Comparison of ENCODE assay signal across 19 cellular contexts in genomic region chr5:149380466-149381121, GRCh38. TPM values are rescaled to one million over a fixed set of nuclear protein-coding genes. Genes with fewer than 3 reads are reported as not detected.
DNase-seq lines count a peak whose midpoint lies in the region; ATAC-seq and TF ChIP-seq lines count a peak whose summit lies in the region.
"Had no signal": no experiment of that assay in that cellular context is flagged by ENCODE, and none has a peak within 500 bp of the region (broad histone marks: within the 10 kb centered on the region; RNA-seq: fewer than 3 reads in every experiment).

No MANE protein-coding gene starts in this region.

- H3K9ac ChIP-seq in muscle layer of colon (ENCODE audit: low read length): peak overlapping the region; percentile 92

- POLR2A ChIA-PET in RWPE1 (lab: Yijun Ruan, JAX; ENCODE audit: low non-redundant PET): no interaction called here

- H3K27me3 Mint-ChIP-seq in activated T-helper 2 cell treated with anti-CD3 and anti-CD28 coated beads, Interferon-gamma antibody, Interleukin-2, Interleukin-4, amounts not matched to agents 10 μg/mL and 5 μg/mL and 100 μg/mL, durations not matched to agents 14 hours and 24 hours and 36 hours (ENCODE audit: low read depth): no peaks in the 10 kb centered on the region
- H3K27me3 Mint-ChIP-seq in T-helper 17 cell: peaks cover 17% of the 10 kb centered on the region
- H3K27me3 Mint-ChIP-seq: naive thymus-derived CD4-positive, alpha-beta T cell had no signal

- no peaks in the 10 kb centered on the region for H3K36me3 ChIP-seq in esophagus squamous epithelium
- H3K36me3 ChIP-seq in muscle layer of colon (ENCODE audit: insufficient read depth, low read length): no peaks in the 10 kb centered on the region
- H3K36me3 ChIP-seq in thoracic aorta: no peaks in the 10 kb centered on the region
- H3K36me3 ChIP-seq: HAP-1 had no signal

- intact Hi-C loops in esophagus squamous epithelium (cut with DNase I): loop anchor here (5.0 kb wide), 1 partner anchor 52 kb away; no protein-coding TSS in a partner anchor
- intact Hi-C loops in activated T-helper 2 cell treated with anti-CD3 and anti-CD28 coated beads, Interferon-gamma antibody, Interleukin-2, Interleukin-4, amounts not matched to agents 10 μg/mL and 5 μg/mL and 100 μg/mL, durations not matched to agents 14 hours and 24 hours and 36 hours (cut with micrococcal nuclease): no loop called here

- TF ChIP-seq CTCF in RWPE1 (conservative IDR thresholded peaks at IDR 0.05; ENCODE audit: low read depth) (no peak), esophagus squamous epithelium (IDR thresholded peaks at IDR 0.05) (no peak), thoracic aorta (IDR thresholded peaks at IDR 0.05) (no peak)

- no peak overlapping the region for H3K27ac Mint-ChIP-seq in activated T-helper 2 cell treated with anti-CD3 and anti-CD28 coated beads, Interferon-gamma antibody, Interleukin-2, Interleukin-4, amounts not matched to agents 10 μg/mL and 5 μg/mL and 100 μg/mL, durations not matched to agents 14 hours and 24 hours and 36 hours
- no peak overlapping the region for H3K27ac Mint-ChIP-seq in T-helper 17 cell
- H3K27ac Mint-ChIP-seq: naive thymus-derived CD4-positive, alpha-beta T cell had no signal

- WGBS in esophagus squamous epithelium, 2 donors: 70 to 72% methylated on average over 6 to 12 of the region's 16 CpGs

- peak in 2 of 4 donors; percentile 38 to 42 for TF ChIP-seq POLR2A in esophagus squamous epithelium (IDR thresholded peaks at IDR 0.05)

- H3K4me3 ChIP-seq in esophagus squamous epithelium: peak overlapping the region in 2 of 4 donors; percentile 18 to 42
- H3K4me3 ChIP-seq in muscle layer of colon (ENCODE audit: low read depth in 1 of 2, low read length in 2 of 2): peak overlapping the region; percentile 8 to 71
- peak overlapping the region; percentile 61 for H3K4me3 ChIP-seq in thoracic aorta
- H3K4me3 ChIP-seq: HAP-1 had no signal

- H3K4me1 ChIP-seq in esophagus squamous epithelium (peaks cover 9 to 60% (median 24%) of the 10 kb centered on the region in 3 donors), muscle layer of colon (ENCODE audit: insufficient read depth, low read length) (peaks cover 55% of the 10 kb centered on the region), thoracic aorta (ENCODE audit: control insufficient read depth in 1 of 2, low read depth in 2 of 2) (peaks cover 32 to 71% of the 10 kb centered on the region in 2 donors)
- H3K4me1 ChIP-seq: HAP-1 had no signal

- no peaks in the 10 kb centered on the region for H3K36me3 Mint-ChIP-seq in activated T-helper 2 cell treated with anti-CD3 and anti-CD28 coated beads, Interferon-gamma antibody, Interleukin-2, Interleukin-4, amounts not matched to agents 10 μg/mL and 5 μg/mL and 100 μg/mL, durations not matched to agents 14 hours and 24 hours and 36 hours (ENCODE audit: low read depth)
- H3K36me3 Mint-ChIP-seq in T-helper 17 cell (ENCODE audit: low read depth): peaks cover 5% of the 10 kb centered on the region

- no peaks in the 10 kb centered on the region for H3K4me1 Mint-ChIP-seq in activated T-helper 2 cell treated with anti-CD3 and anti-CD28 coated beads, Interferon-gamma antibody, Interleukin-2, Interleukin-4, amounts not matched to agents 10 μg/mL and 5 μg/mL and 100 μg/mL, durations not matched to agents 14 hours and 24 hours and 36 hours (ENCODE audit: low read depth)
- H3K4me1 Mint-ChIP-seq in T-helper 17 cell: peaks cover 9% of the 10 kb centered on the region

- H3K9me3 ChIP-seq in esophagus squamous epithelium: no peaks in the 10 kb centered on the region
- H3K9me3 ChIP-seq in muscle layer of colon (ENCODE audit: low read length): no peaks in the 10 kb centered on the region
- no peaks in the 10 kb centered on the region for H3K9me3 ChIP-seq in thoracic aorta
- H3K9me3 ChIP-seq in T-helper 17 cell (ENCODE audit: control insufficient read depth, low read length, poor library complexity, severe bottlenecking): no peaks in the 10 kb centered on the region
- H3K9me3 ChIP-seq: HAP-1 had no signal

- H3K27me3 ChIP-seq in esophagus squamous epithelium: no peaks in the 10 kb centered on the region
- H3K27me3 ChIP-seq in muscle layer of colon (ENCODE audit: control insufficient read depth in 1 of 2, insufficient read depth in 2 of 2, low read length in 2 of 2): no peaks in the 10 kb centered on the region
- H3K27me3 ChIP-seq in thoracic aorta (replicated peaks; ENCODE audit: insufficient read depth): no peaks in the 10 kb centered on the region

- H3K4me3 Mint-ChIP-seq in activated T-helper 2 cell treated with anti-CD3 and anti-CD28 coated beads, Interferon-gamma antibody, Interleukin-2, Interleukin-4, amounts not matched to agents 10 μg/mL and 5 μg/mL and 100 μg/mL, durations not matched to agents 14 hours and 24 hours and 36 hours (ENCODE audit: low read depth): no peak overlapping the region
- H3K4me3 Mint-ChIP-seq in T-helper 17 cell: no peak overlapping the region
- H3K4me3 Mint-ChIP-seq: naive thymus-derived CD4-positive, alpha-beta T cell had no signal

- no peaks in the 10 kb centered on the region for H3K9me3 Mint-ChIP-seq in activated T-helper 2 cell treated with anti-CD3 and anti-CD28 coated beads, Interferon-gamma antibody, Interleukin-2, Interleukin-4, amounts not matched to agents 10 μg/mL and 5 μg/mL and 100 μg/mL, durations not matched to agents 14 hours and 24 hours and 36 hours
- H3K9me3 Mint-ChIP-seq: naive thymus-derived CD4-positive, alpha-beta T cell had no signal

- H3K27ac ChIP-seq in RWPE1 (0 out of 2 replicates have a peak overlapping the region, but pooled peaks have one; percentile 42), esophagus squamous epithelium (peak overlapping the region; percentile 71 to 91 (median 84)), muscle layer of colon (ENCODE audit: low read depth, low read length) (peak overlapping the region; percentile 98), thoracic aorta (peak overlapping the region; percentile 99 to 100)
- H3K27ac ChIP-seq: VCaP had no signal

- DNase-seq in RWPE1 (ENCODE audit: low spot score) (no peak), esophagus squamous epithelium (lab: John Stamatoyannopoulos, UW) (no peak), thoracic aorta (ENCODE audit: low spot score) (peak; percentile 52), T-helper 17 cell (no peak)
- no peak for DNase-seq in activated T-helper 2 cell treated with anti-CD3 and anti-CD28 coated beads, Interferon-gamma antibody, Interleukin-2, Interleukin-4, amounts not matched to agents 10 μg/mL and 5 μg/mL and 100 μg/mL, durations not matched to agents 14 hours and 24 hours and 36 hours (ENCODE audit: low spot score)
- DNase-seq: activated CD8-positive, alpha-beta memory T cell treated with anti-CD3 and anti-CD28 coated beads for 24 hours; activated gamma-delta T cell treated with Interleukin-2 at 50 U/mL for 16 hours; DMS79 treated with DMSO at 0.1 percent for 48 hours; islet precursor cell; naive thymus-derived CD4-positive, alpha-beta T cell; NCI-H1694 treated with DMSO at 0.1 percent for 48 hours; NCI-H510A; stimulated activated naive CD4-positive, alpha-beta T cell treated with Interleukin-2 at 50 U/mL for 16 hours had no signal

- ATAC-seq in thoracic aorta (ENCODE audit: insufficient number of reproducible peaks, low FRiP score, low read depth) (peak; percentile 78), T-helper 17 cell (no peak), GM21526 (IDR thresholded peaks at IDR 0.05; ENCODE audit: low FRiP score, unreplicated experiment) (no peak)
- ATAC-seq: naive thymus-derived CD4-positive, alpha-beta T cell had no signal

- CTCF ChIA-PET in RWPE1 (lab: Yijun Ruan, JAX): interaction anchor here (0.6 to 2.4 kb wide), 15 partner anchors 8 to 185 kb away, joined by 3 to 26 read pairs (median 5); no protein-coding TSS in a partner anchor

RNA-seq across cellular contexts. Expression of gene IL17B, which starts 1.5 kb away (rescaled TPM):
- total RNA-seq in esophagus squamous epithelium: 1 to 10 TPM in 3 of 4 donors, not detected in 1; 2.0 to 2.5 (median 2.1) TPM
- total RNA-seq in thoracic aorta: 1 to 10 TPM; 1.9 to 7.1 TPM
- total RNA-seq in activated T-helper 2 cell treated with anti-CD3 and anti-CD28 coated beads, Interferon-gamma antibody, Interleukin-2, Interleukin-4, amounts not matched to agents 10 μg/mL and 5 μg/mL and 100 μg/mL, durations not matched to agents 14 hours and 24 hours and 36 hours: not detected in 2 replicates
- total RNA-seq in T-helper 17 cell: not detected
- total RNA-seq: bronchial epithelial cell; glomerular endothelial cell; naive thymus-derived CD4-positive, alpha-beta T cell had no signal

RNA-seq across cellular contexts. Expression of gene PCYOX1L, which starts 22.7 kb away (rescaled TPM):
- 1 to 10 TPM; 2.1 to 4.6 (median 3.1) TPM for total RNA-seq in esophagus squamous epithelium
- 1 to 10 TPM; 7.3 to 7.8 TPM for total RNA-seq in thoracic aorta
- 16.6 and 17.8 TPM in 2 replicates for total RNA-seq in activated T-helper 2 cell treated with anti-CD3 and anti-CD28 coated beads, Interferon-gamma antibody, Interleukin-2, Interleukin-4, amounts not matched to agents 10 μg/mL and 5 μg/mL and 100 μg/mL, durations not matched to agents 14 hours and 24 hours and 36 hours
- 10 to 100 TPM; 33.1 to 35.0 TPM for total RNA-seq in T-helper 17 cell

RNA-seq across cellular contexts. Expression of gene GRPEL2, which starts 35.3 kb away (rescaled TPM):
- total RNA-seq in esophagus squamous epithelium (10 to 100 TPM; 23.1 to 43.3 (median 27.1) TPM), thoracic aorta (1 to 10 TPM; 7.9 to 9.7 TPM), T-helper 17 cell (10 to 100 TPM; 21.2 to 33.0 TPM)
- total RNA-seq in activated T-helper 2 cell treated with anti-CD3 and anti-CD28 coated beads, Interferon-gamma antibody, Interleukin-2, Interleukin-4, amounts not matched to agents 10 μg/mL and 5 μg/mL and 100 μg/mL, durations not matched to agents 14 hours and 24 hours and 36 hours: 22.5 TPM in 2 replicates

Comparison
In these comparisons a context has a peak if more than half of its experiments do, and no peak if none do; other contexts are left out.
1. H3K27ac ChIP-seq: peak in every context shown above with its lines; median percentile 100 in thoracic aorta; 98 in muscle layer of colon; 84 in esophagus squamous epithelium; 42 in RWPE1.